ENCODE assay signal across 9 cellular contexts in genomic region chr5:135386886-135387628, GRCh38. TPM values are rescaled to one million over a fixed set of nuclear protein-coding genes. Genes with fewer than 3 reads are reported as not detected.
A peak's percentile ranks its signal among the peaks of the same experiment; 100 is the strongest.
DNase-seq lines count a peak whose midpoint lies in the region; ATAC-seq and TF ChIP-seq lines count a peak whose summit lies in the region.
"Had no signal": no experiment of that assay in that cellular context is flagged by ENCODE, and none has a peak within 500 bp of the region (broad histone marks: within the 10 kb centered on the region; RNA-seq: fewer than 3 reads in every experiment).

No MANE protein-coding gene starts in this region.

- no peak overlapping the region for H3K18ac ChIP-seq in neuronal stem cell (ENCODE audit: low read length)

- H3K36me3 ChIP-seq in BJ (ENCODE audit: control insufficient read depth, insufficient read depth, low read length) (peaks cover 21% of the 10 kb centered on the region), muscle layer of duodenum (ENCODE audit: control insufficient read depth in 1 of 2, insufficient read depth in 2 of 2, low read length in 2 of 2) (peaks cover 45 to 57% of the 10 kb centered on the region in 2 donors), neuronal stem cell (replicated peaks in 1 of 2; ENCODE audit: control insufficient read depth in 2 of 2, insufficient read depth in 2 of 2, low read length in 2 of 2) (peaks cover 47 to 100% of the 10 kb centered on the region in 2 donors)

- no peak overlapping the region for H4K8ac ChIP-seq in neuronal stem cell (ENCODE audit: low read depth, low read length)

- H3K9ac ChIP-seq in neuronal stem cell (ENCODE audit: low read depth, low read length, poor library complexity): no peak overlapping the region

- no peak overlapping the region for H2BK15ac ChIP-seq in neuronal stem cell (ENCODE audit: low read length)

- H3K27ac ChIP-seq in dorsolateral prefrontal cortex: peak overlapping the region in 37 of 59 donors; percentile 1 to 81 (median 43)
- H3K27ac ChIP-seq in muscle layer of duodenum (ENCODE audit: low read length): peak overlapping the region; percentile 64
- no peak overlapping the region for H3K27ac ChIP-seq in neuronal stem cell (replicated peaks; ENCODE audit: low read length)

- no peak overlapping the region for H2AFZ ChIP-seq in neuronal stem cell (ENCODE audit: low read length)

- no peak overlapping the region for H3K14ac ChIP-seq in neuronal stem cell (ENCODE audit: low read length)

- H3K4me3 ChIP-seq in BJ (ENCODE audit: low read depth, low read length) (no peak overlapping the region), dorsolateral prefrontal cortex (no peak overlapping the region), muscle layer of duodenum (ENCODE audit: low read depth in 1 of 2, low read length in 2 of 2) (no peak overlapping the region), neuronal stem cell (ENCODE audit: low read length in 2 of 2) (no peak overlapping the region)

- intact Hi-C loops in dorsolateral prefrontal cortex (cut with DNase I): no loop called here

- ATAC-seq in HG02885 (IDR thresholded peaks at IDR 0.05; ENCODE audit: poor library complexity, unreplicated experiment): no peak

- no peak overlapping the region for H2BK12ac ChIP-seq in neuronal stem cell (ENCODE audit: low read length)

- H4K91ac ChIP-seq in neuronal stem cell (ENCODE audit: low read depth, low read length, poor library complexity): no peak overlapping the region

- no peak overlapping the region for H3K4ac ChIP-seq in neuronal stem cell (ENCODE audit: low read length)

- POLR2A ChIA-PET in BJ (lab: Charles Lee): no interaction called here

- no peak overlapping the region for H3K23ac ChIP-seq in neuronal stem cell (ENCODE audit: low read depth, low read length, poor library complexity)

- H3K4me1 ChIP-seq in muscle layer of duodenum (ENCODE audit: control insufficient read depth in 1 of 2, insufficient read depth in 2 of 2, low read length in 2 of 2) (peaks cover 28 to 29% of the 10 kb centered on the region in 2 donors), neuronal stem cell (ENCODE audit: control insufficient read depth in 2 of 2, insufficient read depth in 1 of 2, low read depth in 1 of 2, low read length in 2 of 2) (peaks cover 0 to 10% of the 10 kb centered on the region in 2 donors)

- H2BK120ac ChIP-seq in neuronal stem cell (ENCODE audit: low read depth, low read length): no peak overlapping the region

- TF ChIP-seq CTCF in BJ (IDR thresholded peaks at IDR 0.05; ENCODE audit: insufficient read depth, low read depth, low read length) (no peak), dorsolateral prefrontal cortex (IDR thresholded peaks at IDR 0.05 in 54 of 56, conservative IDR thresholded peaks at IDR 0.05 in 2 of 56; ENCODE audit: low read depth in 1 of 56, partially characterized antibody in 56 of 56) (no peak)

- no peaks in the 10 kb centered on the region for H3K27me3 ChIP-seq in BJ (ENCODE audit: control insufficient read depth, insufficient read depth, low read length)
- no peaks in the 10 kb centered on the region for H3K27me3 ChIP-seq in dorsolateral prefrontal cortex
- no peaks in the 10 kb centered on the region for H3K27me3 ChIP-seq in muscle layer of duodenum (ENCODE audit: low read depth, low read length)
- H3K27me3 ChIP-seq in neuronal stem cell (ENCODE audit: control insufficient read depth in 3 of 3, insufficient read depth in 3 of 3, low read depth in 1 of 3, low read length in 3 of 3): no peaks in the 10 kb centered on the region

- no CpG with 5 or more reads among the region's 8 CpGs for WGBS in neuronal stem cell (ENCODE audit: extremely low coverage in 2 of 2, insufficient read length in 2 of 2, insufficient replicate concordance in 1 of 2), 2 donors

- DNase-seq in BJ (ENCODE audit: low read depth) (peak; percentile 57), NCI-H226 (peak; percentile 85), dorsolateral prefrontal cortex (no peak), neuronal stem cell (ENCODE audit: low spot score) (no peak)
- DNase-seq in stimulated activated CD8-positive, alpha-beta memory T cell treated with anti-CD3 and anti-CD28 coated beads, Interleukin-4, amount 100 ng/mL, for 48 hours: no peak
- DNase-seq in activated naive CD4-positive, alpha-beta T cell (lab: John Stamatoyannopoulos, UW): no peak
- DNase-seq: left cardiac atrium had no signal

- no peak overlapping the region for H2BK5ac ChIP-seq in neuronal stem cell (ENCODE audit: low read length)

- no peak overlapping the region for H3K4me2 ChIP-seq in neuronal stem cell (ENCODE audit: insufficient read depth, low read length, poor library complexity, severe bottlenecking)

- H3K9me3 ChIP-seq in muscle layer of duodenum (ENCODE audit: control insufficient read depth in 1 of 2, low read length in 2 of 2) (no peaks in the 10 kb centered on the region), neuronal stem cell (replicated peaks in 1 of 2; ENCODE audit: control insufficient read depth in 2 of 2, insufficient read depth in 1 of 2, low read depth in 1 of 2, low read length in 2 of 2) (no peaks in the 10 kb centered on the region)

- H3K79me1 ChIP-seq in neuronal stem cell (ENCODE audit: low read depth, low read length): peaks cover 22% of the 10 kb centered on the region

- H2AK5ac ChIP-seq in neuronal stem cell (ENCODE audit: low read depth, low read length): no peak overlapping the region

- CTCF ChIA-PET in BJ (lab: Yijun Ruan, JAX): interaction anchor here (0.9 to 1.5 kb wide), 3 partner anchors 8 to 33 kb away, joined by 3 to 4 read pairs (median 3); no protein-coding TSS in a partner anchor

RNA-seq across cellular contexts. Expression of gene MACROH2A1, which starts 12.0 kb away (rescaled TPM):
- 84.8 and 96.0 TPM in 2 replicates for polyA plus RNA-seq in BJ (2011; rRNA removed)
- polyA minus RNA-seq in BJ (2011; rRNA and poly(A)+ RNA removed): 61.7 and 72.9 TPM in 2 replicates
- total RNA-seq in dorsolateral prefrontal cortex: 100 to 1,000 TPM in 119 of 120 experiments, 10 to 100 TPM in 1; 95.0 to 158 (median 124) TPM
- 191 TPM for polyA plus RNA-seq in neuronal stem cell (2013, experiment 1 of 2)
- polyA plus RNA-seq in neuronal stem cell (2013, experiment 2 of 2): 193 TPM

Comparison
In these comparisons a context has a peak if more than half of its experiments do, and no peak if none do; other contexts are left out.
1. DNase-seq: peak in BJ (single experiment) and NCI-H226 (single experiment); none in dorsolateral prefrontal cortex (0 of 10), neuronal stem cell (single experiment), stimulated activated CD8-positive, alpha-beta memory T cell treated with anti-CD3 and anti-CD28 coated beads, Interleukin-4, amount 100 ng/mL, for 48 hours (single experiment) and activated naive CD4-positive, alpha-beta T cell (0 of 4).